ENCODE assay signal across 10 cellular contexts in genomic region chr10:58514102-58514472, GRCh38. TPM values are rescaled to one million over a fixed set of nuclear protein-coding genes. Genes with fewer than 3 reads are reported as not detected.
DNase-seq lines count a peak whose midpoint lies in the region; ATAC-seq and TF ChIP-seq lines count a peak whose summit lies in the region.
"Had no signal": no experiment of that assay in that cellular context is flagged by ENCODE, and none has a peak within 500 bp of the region (broad histone marks: within the 10 kb centered on the region; RNA-seq: fewer than 3 reads in every experiment).

No MANE protein-coding gene starts in this region.

- H3K4me1 Mint-ChIP-seq in endodermal cell, result peaks cover 10% of the 10 kb centered on the region
- H3K4me1 Mint-ChIP-seq in neural crest cell, result peaks cover 12% of the 10 kb centered on the region

- no peaks in the 10 kb centered on the region for H3K36me3 Mint-ChIP-seq in endodermal cell (ENCODE audit: low read depth)
- no peaks in the 10 kb centered on the region for H3K36me3 Mint-ChIP-seq in neural crest cell (ENCODE audit: low read depth)

- no peaks in the 10 kb centered on the region for H3K9me3 Mint-ChIP-seq in endodermal cell
- H3K9me3 Mint-ChIP-seq in neural crest cell, result no peaks in the 10 kb centered on the region

- no peaks in the 10 kb centered on the region for H3K79me2 ChIP-seq in KMS-11 (ENCODE audit: insufficient read depth, low read depth)

- no peak overlapping the region for H3K27ac Mint-ChIP-seq in endodermal cell
- H3K27ac Mint-ChIP-seq in neural crest cell (ENCODE audit: unreplicated experiment), result no peak overlapping the region

- H3K36me3 ChIP-seq in KMS-11 (ENCODE audit: insufficient read depth) (no peaks in the 10 kb centered on the region), endodermal cell (ENCODE audit: control insufficient read depth, insufficient read depth, low read length) (no peaks in the 10 kb centered on the region)

- H3K9ac ChIP-seq in KMS-11, result no peak overlapping the region
- no peak overlapping the region for H3K9ac ChIP-seq in endodermal cell (ENCODE audit: extremely low read depth, low read length, poor library complexity, severe bottlenecking)

- no peaks in the 10 kb centered on the region for H3K9me3 ChIP-seq in endodermal cell (ENCODE audit: control insufficient read depth, low read length)

- H3K27me3 ChIP-seq in KMS-11 (ENCODE audit: insufficient read depth, low read depth), result no peaks in the 10 kb centered on the region
- peaks cover 63% of the 10 kb centered on the region for H3K27me3 ChIP-seq in endodermal cell (ENCODE audit: control insufficient read depth, insufficient read depth, low read length, poor library complexity, severe bottlenecking)

- H3K27me3 Mint-ChIP-seq in endodermal cell (ENCODE audit: insufficient read depth) (peaks cover 25% of the 10 kb centered on the region), neural crest cell (ENCODE audit: low read depth) (peaks cover 42% of the 10 kb centered on the region)

- peak overlapping the region; percentile 34; the same call in 1 of the 2 replicates for H3K4me2 ChIP-seq in KMS-11

- no peak for ATAC-seq in GM19351 (IDR thresholded peaks at IDR 0.05; ENCODE audit: unreplicated experiment)

- H2AFZ ChIP-seq in KMS-11 (ENCODE audit: low read depth), result no peak overlapping the region

- peak overlapping the region; percentile 94 for H3K4me3 ChIP-seq in AG09309 (ENCODE audit: control insufficient read depth, low read depth, low read length)
- H3K4me3 ChIP-seq in KMS-11 (IDR thresholded peaks at IDR 0.05; ENCODE audit: insufficient read depth, low read depth, low read length), result no peak overlapping the region
- peak overlapping the region; percentile 82 for H3K4me3 ChIP-seq in endodermal cell (ENCODE audit: low read length)

- TF ChIP-seq CTCF in AG09309 (IDR thresholded peaks at IDR 0.05; ENCODE audit: control insufficient read depth, insufficient read depth, low read depth, low read length, missing control alignments) (no peak), KMS-11 (conservative IDR thresholded peaks at IDR 0.05; ENCODE audit: low read depth, low read length) (no peak), endodermal cell (conservative IDR thresholded peaks at IDR 0.05) (no peak), neural crest cell (conservative IDR thresholded peaks at IDR 0.05) (no peak)

- H3K27ac ChIP-seq in KMS-11 (no peak overlapping the region), endodermal cell (ENCODE audit: low read depth, low read length) (no peak overlapping the region)

- H3K4me1 ChIP-seq in KMS-11 (ENCODE audit: low read depth, poor library complexity, severe bottlenecking) (no peaks in the 10 kb centered on the region), endodermal cell (ENCODE audit: control insufficient read depth, insufficient read depth, low read length) (no peaks in the 10 kb centered on the region)

- peak overlapping the region; percentile 55 for H3K4me3 Mint-ChIP-seq in endodermal cell
- H3K4me3 Mint-ChIP-seq in neural crest cell, result peak overlapping the region; percentile 92

- DNase-seq in AG09309 (ENCODE audit: low read depth) (no peak), endodermal cell (no peak), neural crest cell (ENCODE audit: low read depth, low spot score) (no peak), NCI-H524 (lab: John Stamatoyannopoulos, UW) (no peak), NCI-H2107 (lab: John Stamatoyannopoulos, UW) (no peak), activated gamma-delta T cell treated with Interleukin-2 at 50 U/mL for 16 hours (no peak)
- DNase-seq: DND-41; effector memory CD4-positive, alpha-beta T cell had no signal

- H4K20me1 ChIP-seq in KMS-11 (ENCODE audit: insufficient read depth), result no peaks in the 10 kb centered on the region

- 79 to 81% methylated on average over 9 to 11 of the region's 11 CpGs for WGBS in endodermal cell (ENCODE audit: insufficient coverage in 1 of 2, insufficient read length in 1 of 2), 2 experiments

RNA-seq across cellular contexts. Expression of gene BICC1, which starts 1.4 kb away (rescaled TPM):
- under 1 TPM; 0.27 to 0.40 TPM for total RNA-seq in endodermal cell
- polyA plus RNA-seq in endodermal cell (2013, experiment 1 of 2), result 1.9 TPM
- 2.0 TPM for polyA plus RNA-seq in endodermal cell (2013, experiment 2 of 2)
- 2.4 and 2.5 TPM in 2 replicates for total RNA-seq in neural crest cell
